30 cellular contexts compared by ENCODE assay signal in the genomic region with DNA sequence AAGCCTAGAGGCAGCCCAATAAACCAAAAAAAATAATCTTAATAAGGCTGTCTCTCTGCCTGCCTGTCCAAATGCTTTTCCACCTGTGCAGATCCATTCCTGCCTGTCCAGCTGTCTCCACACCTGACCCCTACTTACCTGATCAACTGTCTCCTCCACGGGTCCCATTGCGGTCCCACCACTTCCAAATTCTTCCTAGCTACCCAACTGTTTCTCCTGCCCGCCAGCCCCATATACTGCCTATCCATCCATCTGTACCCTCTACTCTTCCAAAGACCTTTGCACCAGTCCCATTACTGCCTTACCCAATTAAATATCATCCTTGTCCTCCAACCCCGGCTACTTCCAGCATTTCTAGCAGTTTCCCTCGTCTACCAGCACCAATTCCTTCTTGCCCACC. TPM values are rescaled to one million over a fixed set of nuclear protein-coding genes. Genes with fewer than 3 reads are reported as not detected.
"Had no signal": no experiment of that assay in that cellular context is flagged by ENCODE, and none has a peak within 500 bp of the region (broad histone marks: within the 10 kb centered on the region; RNA-seq: fewer than 3 reads in every experiment).

No MANE protein-coding gene starts in this region.

- H3K9me3 ChIP-seq: colonic mucosa, esophagus muscularis mucosa, gastrocnemius medialis, left lung, lower lobe of right lung, mucosa of descending colon had no signal

- H3K27me3 ChIP-seq: colonic mucosa, esophagus muscularis mucosa, gastrocnemius medialis, heart right ventricle, left lung had no signal

- H3K27me3 Mint-ChIP-seq: dendritic cell treated with granulocyte-macrophage colony-stimulating factor and Interleukin-4, amounts not matched to agents 40 ng/mL and 50 ng/mL, for 4 days; effector memory CD8-positive, alpha-beta T cell; naive B cell; naive thymus-derived CD8-positive, alpha-beta T cell had no signal

- H3K27ac ChIP-seq: colonic mucosa, esophagus muscularis mucosa, gastrocnemius medialis, heart right ventricle, left lung, lower lobe of right lung had no signal

- H3K4me3 Mint-ChIP-seq: dendritic cell treated with granulocyte-macrophage colony-stimulating factor and Interleukin-4, amounts not matched to agents 40 ng/mL and 50 ng/mL, for 4 days; effector memory CD8-positive, alpha-beta T cell; endodermal cell; mesothelial cell of epicardium; naive thymus-derived CD8-positive, alpha-beta T cell had no signal

- H3K4me1 Mint-ChIP-seq: endodermal cell; mesothelial cell of epicardium; naive B cell; naive thymus-derived CD8-positive, alpha-beta T cell had no signal

- H3K27ac Mint-ChIP-seq: dendritic cell treated with granulocyte-macrophage colony-stimulating factor and Interleukin-4, amounts not matched to agents 40 ng/mL and 50 ng/mL, for 4 days; effector memory CD8-positive, alpha-beta T cell; endodermal cell; mesothelial cell of epicardium; naive thymus-derived CD8-positive, alpha-beta T cell had no signal

- DNase-seq: colonic mucosa; cortex of kidney; effector CD8-positive, alpha-beta T cell; effector memory CD8-positive, alpha-beta T cell; endodermal cell; foreskin fibroblast; foreskin melanocyte; gastrocnemius medialis; glutamatergic neuron; head of caudate nucleus; heart right ventricle; hippocampal formation; left cardiac atrium; left ventricle myocardium superior; lower lobe of right lung; mesenchymal stem cell; mucosa of descending colon; naive B cell; naive thymus-derived CD8-positive, alpha-beta T cell had no signal

- H3K4me3 ChIP-seq: colonic mucosa, esophagus muscularis mucosa, gastrocnemius medialis, heart right ventricle, left lung, lower lobe of right lung, mucosa of descending colon had no signal

- H3K9me3 Mint-ChIP-seq: dendritic cell treated with granulocyte-macrophage colony-stimulating factor and Interleukin-4, amounts not matched to agents 40 ng/mL and 50 ng/mL, for 4 days; effector memory CD8-positive, alpha-beta T cell; endodermal cell had no signal

- ATAC-seq: effector memory CD8-positive, alpha-beta T cell; gastrocnemius medialis; heart right ventricle; left cardiac atrium; left lung; left ventricle myocardium superior; lower lobe of right lung; mucosa of descending colon; naive thymus-derived CD8-positive, alpha-beta T cell had no signal

- H3K4me1 ChIP-seq: colonic mucosa, esophagus muscularis mucosa, gastrocnemius medialis, heart right ventricle, left lung, lower lobe of right lung had no signal

- H3K36me3 ChIP-seq: colonic mucosa, gastrocnemius medialis, left lung, lower lobe of right lung had no signal

RNA-seq across cellular contexts. Expression of a gene that starts 39.4 kb away (rescaled TPM):
- total RNA-seq: colonic mucosa; dermis microvascular lymphatic vessel endothelial cell; endodermal cell; endothelial cell of umbilical vein; epithelial cell of proximal tubule; glomerular endothelial cell; kidney epithelial cell; lung microvascular endothelial cell; mesothelial cell of epicardium; myocyte; naive thymus-derived CD8-positive, alpha-beta T cell had no signal
